20 cellular contexts compared by ENCODE assay signal in the genomic region with DNA sequence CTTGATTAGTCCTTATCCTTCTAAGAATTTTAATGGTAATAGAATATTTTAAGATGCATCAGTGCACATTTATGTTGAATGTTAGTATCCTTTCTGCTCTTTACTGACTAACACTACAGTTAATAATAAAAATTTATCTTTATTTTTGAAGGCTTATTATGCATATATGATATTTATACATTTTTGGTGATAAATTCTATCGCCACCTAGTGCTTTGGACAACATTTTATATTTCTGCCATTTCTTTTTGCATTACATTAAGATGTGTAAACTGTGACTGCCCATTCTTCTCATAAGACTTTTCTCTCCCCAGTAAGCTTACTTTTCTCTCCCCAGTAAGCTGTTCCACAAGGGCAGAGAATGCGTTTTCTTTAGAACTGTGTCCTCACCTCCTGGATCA.
DNase-seq lines count a peak whose midpoint lies in the region; ATAC-seq and TF ChIP-seq lines count a peak whose summit lies in the region.
"Had no signal": no experiment of that assay in that cellular context is flagged by ENCODE, and none has a peak within 500 bp of the region (broad histone marks: within the 10 kb centered on the region; RNA-seq: fewer than 3 reads in every experiment).

No MANE protein-coding gene starts in this region.

- H3K14ac ChIP-seq in IMR-90 (replicated peaks; ENCODE audit: low read depth, low read length) = no peak overlapping the region

- no peak overlapping the region for H2BK15ac ChIP-seq in IMR-90 (ENCODE audit: low read depth, low read length)

- H3K9me3 ChIP-seq in IMR-90 (ENCODE audit: control insufficient read depth, insufficient read depth, low read length) = no peaks in the 10 kb centered on the region
- no peaks in the 10 kb centered on the region for H3K9me3 ChIP-seq in RWPE2 (ENCODE audit: severe bottlenecking)
- H3K9me3 ChIP-seq in hepatocyte (ENCODE audit: low read depth) = no peaks in the 10 kb centered on the region
- H3K9me3 ChIP-seq in uterus = no peaks in the 10 kb centered on the region
- H3K9me3 ChIP-seq: BLaER1, Caco-2, SJSA1 had no signal

- no peaks in the 10 kb centered on the region for H3K9me1 ChIP-seq in IMR-90 (ENCODE audit: insufficient read depth, low read length)

- no CpG with 5 or more reads among the region's 2 CpGs for WGBS in IMR-90 (ENCODE audit: extremely low coverage in 2 of 2, insufficient read length in 1 of 2), 2 experiments
- 91% methylated on average over 2 of the region's 2 CpGs for WGBS in hepatocyte (ENCODE audit: low lambda C conversion rate, missing lambda C conversion rate)

- H4K20me1 ChIP-seq in IMR-90 (ENCODE audit: insufficient read depth, low read length) (no peaks in the 10 kb centered on the region), hepatocyte (ENCODE audit: insufficient read depth, poor library complexity, severe bottlenecking) (no peaks in the 10 kb centered on the region)
- H4K20me1 ChIP-seq: BLaER1 had no signal

- intact Hi-C loops in IMR-90 (cut with micrococcal nuclease) = no loop called here
- intact Hi-C loops in uterus (cut with DNase I; ENCODE audit: low total_unique reads) = no loop called here

- CTCF ChIA-PET in IMR-90 (lab: Yijun Ruan, JAX) = no interaction called here

- H2BK20ac ChIP-seq in IMR-90 (ENCODE audit: low read depth, low read length) = no peak overlapping the region

- no peaks in the 10 kb centered on the region for H3K27me3 ChIP-seq in IMR-90 (ENCODE audit: control insufficient read depth, insufficient read depth, low read length)
- no peaks in the 10 kb centered on the region for H3K27me3 ChIP-seq in RWPE2 (ENCODE audit: insufficient read depth, poor library complexity, severe bottlenecking)
- H3K27me3 ChIP-seq in hepatocyte = no peaks in the 10 kb centered on the region
- no peaks in the 10 kb centered on the region for H3K27me3 ChIP-seq in uterus
- H3K27me3 ChIP-seq: BLaER1, SJSA1 had no signal

- no peak overlapping the region for H2BK5ac ChIP-seq in IMR-90 (ENCODE audit: low read depth, low read length, poor library complexity, severe bottlenecking)

- no peak overlapping the region for H3K9ac ChIP-seq in IMR-90 (ENCODE audit: low read depth, low read length)
- H3K9ac ChIP-seq: BLaER1, GM23248 had no signal

- no peak for ATAC-seq in IMR-90 (ENCODE audit: low read depth)
- ATAC-seq in RWPE2 (ENCODE audit: low read depth) = no peak
- ATAC-seq: GM12878, Right ventricle myocardium inferior had no signal

- TF ChIP-seq CTCF in C4-2B (conservative IDR thresholded peaks at IDR 0.05) = peak; percentile 27
- TF ChIP-seq CTCF in IMR-90 (conservative IDR thresholded peaks at IDR 0.05; ENCODE audit: low read depth, low read length) = peak; percentile 25; the same call in 1 of the 2 replicates
- peak; percentile 27 for TF ChIP-seq CTCF in RWPE2 (IDR thresholded peaks at IDR 0.05; ENCODE audit: poor library complexity, severe bottlenecking)
- TF ChIP-seq CTCF in hepatocyte (IDR thresholded peaks at IDR 0.05; ENCODE audit: poor library complexity) = peak; percentile 14
- TF ChIP-seq CTCF in coronary artery (IDR thresholded peaks at IDR 0.05) = no peak
- no peak for TF ChIP-seq CTCF in uterus (IDR thresholded peaks at IDR 0.05)

- H4K91ac ChIP-seq in IMR-90 (ENCODE audit: insufficient read depth, low read depth, low read length) = no peak overlapping the region

- H3K56ac ChIP-seq in IMR-90 (ENCODE audit: extremely low read depth, insufficient read depth, low read length) = no peak overlapping the region

- H2BK120ac ChIP-seq in IMR-90 (ENCODE audit: low read depth, low read length) = no peak overlapping the region

- H3K36me3 ChIP-seq in IMR-90 (ENCODE audit: control insufficient read depth, insufficient read depth, low read length) = no peaks in the 10 kb centered on the region
- no peaks in the 10 kb centered on the region for H3K36me3 ChIP-seq in RWPE2 (ENCODE audit: low read depth)
- no peaks in the 10 kb centered on the region for H3K36me3 ChIP-seq in hepatocyte (replicated peaks; ENCODE audit: insufficient read depth, low read depth)
- no peaks in the 10 kb centered on the region for H3K36me3 ChIP-seq in uterus
- H3K36me3 ChIP-seq: BLaER1, SJSA1 had no signal

- H3K4ac ChIP-seq in IMR-90 (ENCODE audit: low read depth, low read length) = no peak overlapping the region

- H3K23ac ChIP-seq in IMR-90 (ENCODE audit: low read depth, low read length) = no peak overlapping the region

- H2AK5ac ChIP-seq in IMR-90 (ENCODE audit: low read depth, low read length) = no peak overlapping the region

- no peaks in the 10 kb centered on the region for H3K79me1 ChIP-seq in IMR-90 (ENCODE audit: low read depth in 1 of 2, low read length in 2 of 2)

- H2AFZ ChIP-seq in IMR-90 (replicated peaks; ENCODE audit: low read length, poor library complexity) = no peak overlapping the region
- no peak overlapping the region for H2AFZ ChIP-seq in hepatocyte
- H2AFZ ChIP-seq: GM23248 had no signal

- H3K4me3 ChIP-seq in IMR-90 (ENCODE audit: insufficient read depth, low read depth, low read length) (no peak overlapping the region), RWPE2 (ENCODE audit: severe bottlenecking) (no peak overlapping the region), hepatocyte (no peak overlapping the region), coronary artery (no peak overlapping the region), uterus (no peak overlapping the region)
- H3K4me3 ChIP-seq: BLaER1, GM12878, GM23248, SJSA1 had no signal

- TF ChIP-seq POLR2A in IMR-90 (IDR thresholded peaks at IDR 0.05; ENCODE audit: low read depth, low read length) (no peak), uterus (IDR thresholded peaks at IDR 0.05) (no peak)

- POLR2A ChIA-PET in IMR-90 (lab: Charles Lee; ENCODE audit: unreplicated experiment) = no interaction called here

- no peaks in the 10 kb centered on the region for H3K4me1 ChIP-seq in IMR-90 (ENCODE audit: control insufficient read depth, insufficient read depth, low read length)
- no peaks in the 10 kb centered on the region for H3K4me1 ChIP-seq in RWPE2 (ENCODE audit: insufficient read depth, poor library complexity, severe bottlenecking)
- no peaks in the 10 kb centered on the region for H3K4me1 ChIP-seq in hepatocyte (ENCODE audit: insufficient read depth)
- H3K4me1 ChIP-seq in uterus = no peaks in the 10 kb centered on the region
- H3K4me1 ChIP-seq: BLaER1, Caco-2, SJSA1 had no signal

- no peak overlapping the region for H3K18ac ChIP-seq in IMR-90 (ENCODE audit: low read depth, low read length)

- no peak overlapping the region for H2AK9ac ChIP-seq in IMR-90 (replicated peaks; ENCODE audit: low read depth, low read length, poor library complexity)

- H3K4me2 ChIP-seq in IMR-90 (ENCODE audit: low read depth, low read length) = no peak overlapping the region
- no peak overlapping the region for H3K4me2 ChIP-seq in hepatocyte
- H3K4me2 ChIP-seq: BLaER1 had no signal

- BruUV-seq in IMR-90 (replicated peaks; lab: Mats Ljungman, UMichigan) = no TSS peak

- no peaks in the 10 kb centered on the region for H3K79me2 ChIP-seq in hepatocyte

- no peak for DNase-seq in IMR-90
- no peak for DNase-seq in RWPE2 (ENCODE audit: low spot score)
- DNase-seq in hepatocyte (ENCODE audit: low spot score) = no peak
- DNase-seq in coronary artery (ENCODE audit: low spot score) = no peak
- no peak for DNase-seq in uterus
- DNase-seq in NCI-H1694 treated with DMSO at 0.1 percent for 48 hours (lab: John Stamatoyannopoulos, UW) = no peak
- DNase-seq: Caco-2; CD4-positive, alpha-beta memory T cell; DND-41; GM23248; H9; KBM-7; NCI-H2171 treated with DMSO at 0.1 percent for 48 hours; NCI-H526; NK-92 treated with Interleukin-12 subunit alpha and Interleukin-12 subunit beta, amount 100 ng/mL, for 24 hours had no signal

- TF ChIP-seq RAD21 in IMR-90 (IDR thresholded peaks at IDR 0.05; ENCODE audit: low read length) = no peak

- no peak overlapping the region for H4K5ac ChIP-seq in IMR-90 (ENCODE audit: low read depth, low read length)

- dilution Hi-C loops in IMR-90 (cut with HindIII; ENCODE audit: low sequenced_read_pairs, unreplicated experiment) = no loop called here

- H3K27ac ChIP-seq in C4-2B = no peak overlapping the region
- no peak overlapping the region for H3K27ac ChIP-seq in IMR-90 (ENCODE audit: insufficient read depth, low read length)
- H3K27ac ChIP-seq in RWPE2 (ENCODE audit: poor library complexity, severe bottlenecking) = no peak overlapping the region
- no peak overlapping the region for H3K27ac ChIP-seq in hepatocyte
- H3K27ac ChIP-seq in coronary artery = no peak overlapping the region
- H3K27ac ChIP-seq in uterus = no peak overlapping the region
- H3K27ac ChIP-seq: BLaER1, GM23248, SJSA1 had no signal

- in situ Hi-C loops in IMR-90 (cut with MboI; ENCODE audit: low sequenced_read_pairs) = no loop called here

- no peak overlapping the region for H4K8ac ChIP-seq in IMR-90 (ENCODE audit: low read depth in 2 of 2, low read length in 2 of 2)

- H3K9me2 ChIP-seq in hepatocyte (replicated peaks; ENCODE audit: insufficient read depth) = no peaks in the 10 kb centered on the region

TF ChIP-seq in IMR-90, 13 proteins besides CTCF, POLR2A, EP300 and RAD21 (continues in another document):
- TF ChIP-seq FOS (IDR thresholded peaks at IDR 0.05; ENCODE audit: low read depth, low read length) (no peak), BHLHE40 (IDR thresholded peaks at IDR 0.05; ENCODE audit: low read depth, low read length) (no peak), SMC3 (IDR thresholded peaks at IDR 0.05; ENCODE audit: low read depth, low read length) (no peak), RFX5 (IDR thresholded peaks at IDR 0.05; ENCODE audit: low read depth, low read length) (no peak), MAFK (IDR thresholded peaks at IDR 0.05; ENCODE audit: low read depth, low read length) (no peak), CEBPB (IDR thresholded peaks at IDR 0.05; ENCODE audit: low read depth, low read length) (no peak), RCOR1 (IDR thresholded peaks at IDR 0.05; ENCODE audit: insufficient replicate concordance, low read length) (no peak)
- TF ChIP-seq, protein P1, sequence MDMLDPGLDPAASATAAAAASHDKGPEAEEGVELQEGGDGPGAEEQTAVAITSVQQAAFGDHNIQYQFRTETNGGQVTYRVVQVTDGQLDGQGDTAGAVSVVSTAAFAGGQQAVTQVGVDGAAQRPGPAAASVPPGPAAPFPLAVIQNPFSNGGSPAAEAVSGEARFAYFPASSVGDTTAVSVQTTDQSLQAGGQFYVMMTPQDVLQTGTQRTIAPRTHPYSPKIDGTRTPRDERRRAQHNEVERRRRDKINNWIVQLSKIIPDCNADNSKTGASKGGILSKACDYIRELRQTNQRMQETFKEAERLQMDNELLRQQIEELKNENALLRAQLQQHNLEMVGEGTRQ (IDR thresholded peaks at IDR 0.05; ENCODE audit: low read depth, low read length) = no peak
- TF ChIP-seq, protein P2, sequence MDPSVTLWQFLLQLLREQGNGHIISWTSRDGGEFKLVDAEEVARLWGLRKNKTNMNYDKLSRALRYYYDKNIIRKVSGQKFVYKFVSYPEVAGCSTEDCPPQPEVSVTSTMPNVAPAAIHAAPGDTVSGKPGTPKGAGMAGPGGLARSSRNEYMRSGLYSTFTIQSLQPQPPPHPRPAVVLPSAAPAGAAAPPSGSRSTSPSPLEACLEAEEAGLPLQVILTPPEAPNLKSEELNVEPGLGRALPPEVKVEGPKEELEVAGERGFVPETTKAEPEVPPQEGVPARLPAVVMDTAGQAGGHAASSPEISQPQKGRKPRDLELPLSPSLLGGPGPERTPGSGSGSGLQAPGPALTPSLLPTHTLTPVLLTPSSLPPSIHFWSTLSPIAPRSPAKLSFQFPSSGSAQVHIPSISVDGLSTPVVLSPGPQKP (IDR thresholded peaks at IDR 0.05; ENCODE audit: borderline replicate concordance, low read depth, low read length) = no peak

Comparison
In these comparisons a context has a peak if more than half of its experiments do, and no peak if none do; other contexts are left out.
1. CTCF ChIP-seq: peak in C4-2B (single experiment), IMR-90 (single experiment), RWPE2 (single experiment) and hepatocyte (single experiment); none in coronary artery (single experiment) and uterus (0 of 4).